ENCODE assay signal across 21 cellular contexts in the genomic region with DNA sequence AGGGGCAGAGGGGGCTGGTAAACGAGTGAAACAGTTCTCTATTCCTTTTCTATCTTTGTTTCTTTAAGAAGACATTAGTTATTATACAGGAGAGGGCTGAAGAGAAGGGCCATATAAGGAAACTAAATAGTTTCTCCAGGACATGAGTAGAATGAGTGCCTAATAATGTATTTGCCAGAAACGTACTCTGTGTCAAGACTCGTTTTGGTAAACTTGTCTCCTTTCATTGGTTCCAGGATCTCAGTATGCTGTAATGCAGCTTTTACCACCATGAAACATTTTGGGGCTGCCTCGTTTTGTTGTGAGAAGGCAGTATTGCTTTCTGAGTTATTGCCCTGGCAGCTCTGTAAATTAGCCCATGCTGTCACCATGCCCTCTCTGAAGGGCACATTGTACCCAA.
"Had no signal": no experiment of that assay in that cellular context is flagged by ENCODE, and none has a peak within 500 bp of the region (broad histone marks: within the 10 kb centered on the region; RNA-seq: fewer than 3 reads in every experiment).

No MANE protein-coding gene starts in this region.

- H3K9ac ChIP-seq: neural progenitor cell had no signal

- H3K4me1 ChIP-seq: upper lobe of left lung had no signal

- H3K4me2 ChIP-seq: neural progenitor cell, smooth muscle cell had no signal

- H3K9me3 ChIP-seq: ovary, upper lobe of left lung, vagina had no signal

- H3K27ac Mint-ChIP-seq: endodermal cell; natural killer cell treated with Interleukin-12 subunit alpha and Interleukin-12 subunit beta and Interleukin-15 and Interleukin-18, amount 100 ng/mL, for 72 hours; neural progenitor cell; stimulated activated memory B cell treated with anti-CD40 and anti-IgM and Interleukin-4, amounts not matched to agents 10 μg/mL and 1 μg/mL and 100 μg/mL, for 72 hours; stimulated activated naive CD8-positive, alpha-beta T cell treated with anti-CD3 and anti-CD28 coated beads, Interleukin-15, Interleukin-2, amounts not matched to agents 100 ng/mL and 50 ng/mL, for 24 hours had no signal

- H3K27me3 Mint-ChIP-seq: natural killer cell treated with Interleukin-12 subunit alpha and Interleukin-12 subunit beta and Interleukin-15 and Interleukin-18, amount 100 ng/mL, for 72 hours; stimulated activated memory B cell treated with anti-CD40 and anti-IgM and Interleukin-4, amounts not matched to agents 10 μg/mL and 1 μg/mL and 100 μg/mL, for 72 hours; stimulated activated naive CD8-positive, alpha-beta T cell treated with anti-CD3 and anti-CD28 coated beads, Interleukin-15, Interleukin-2, amounts not matched to agents 100 ng/mL and 50 ng/mL, for 24 hours had no signal

- H3K36me3 ChIP-seq: neural progenitor cell, ovary had no signal

- H3K9me3 Mint-ChIP-seq: endodermal cell; natural killer cell treated with Interleukin-12 subunit alpha and Interleukin-12 subunit beta and Interleukin-15 and Interleukin-18, amount 100 ng/mL, for 72 hours; neural progenitor cell; stimulated activated memory B cell treated with anti-CD40 and anti-IgM and Interleukin-4, amounts not matched to agents 10 μg/mL and 1 μg/mL and 100 μg/mL, for 72 hours; stimulated activated naive CD8-positive, alpha-beta T cell treated with anti-CD3 and anti-CD28 coated beads, Interleukin-15, Interleukin-2, amounts not matched to agents 100 ng/mL and 50 ng/mL, for 24 hours had no signal

- DNase-seq: cerebellar nuclear complex; effector CD4-positive, alpha-beta T cell; endodermal cell; erythroblast; hippocampal formation; left colon; left ventricle myocardium superior; mesendoderm; nucleus accumbens; ovary; right cardiac atrium; stimulated activated CD4-positive, alpha-beta T cell treated with anti-CD3 and anti-CD28 coated beads, Interleukin-2, amount 100 ng/mL, for 48 hours; substantia nigra; upper lobe of left lung had no signal

- H3K27me3 ChIP-seq: cardiac muscle cell, neural progenitor cell, ovary, upper lobe of left lung, vagina had no signal

- ATAC-seq: left colon; left ventricle myocardium superior; natural killer cell treated with Interleukin-12 subunit alpha and Interleukin-12 subunit beta and Interleukin-15 and Interleukin-18, amount 100 ng/mL, for 72 hours; right cardiac atrium; stimulated activated memory B cell treated with anti-CD40 and anti-IgM and Interleukin-4, amounts not matched to agents 10 μg/mL and 1 μg/mL and 100 μg/mL, for 72 hours had no signal

- H3K4me1 Mint-ChIP-seq: stimulated activated memory B cell treated with anti-CD40 and anti-IgM and Interleukin-4, amounts not matched to agents 10 μg/mL and 1 μg/mL and 100 μg/mL, for 72 hours had no signal

- H3K4me3 ChIP-seq: cardiac muscle cell, neural progenitor cell, ovary, smooth muscle cell, upper lobe of left lung, vagina had no signal

- H2AFZ ChIP-seq: neural progenitor cell had no signal

- H3K4me3 Mint-ChIP-seq: endodermal cell; natural killer cell treated with Interleukin-12 subunit alpha and Interleukin-12 subunit beta and Interleukin-15 and Interleukin-18, amount 100 ng/mL, for 72 hours; neural progenitor cell; stimulated activated memory B cell treated with anti-CD40 and anti-IgM and Interleukin-4, amounts not matched to agents 10 μg/mL and 1 μg/mL and 100 μg/mL, for 72 hours; stimulated activated naive CD8-positive, alpha-beta T cell treated with anti-CD3 and anti-CD28 coated beads, Interleukin-15, Interleukin-2, amounts not matched to agents 100 ng/mL and 50 ng/mL, for 24 hours had no signal

- H3K27ac ChIP-seq: cardiac muscle cell, neural progenitor cell, ovary, upper lobe of left lung, vagina had no signal
